Comparison of ENCODE assay signal across 2 cellular contexts in the genomic region with DNA sequence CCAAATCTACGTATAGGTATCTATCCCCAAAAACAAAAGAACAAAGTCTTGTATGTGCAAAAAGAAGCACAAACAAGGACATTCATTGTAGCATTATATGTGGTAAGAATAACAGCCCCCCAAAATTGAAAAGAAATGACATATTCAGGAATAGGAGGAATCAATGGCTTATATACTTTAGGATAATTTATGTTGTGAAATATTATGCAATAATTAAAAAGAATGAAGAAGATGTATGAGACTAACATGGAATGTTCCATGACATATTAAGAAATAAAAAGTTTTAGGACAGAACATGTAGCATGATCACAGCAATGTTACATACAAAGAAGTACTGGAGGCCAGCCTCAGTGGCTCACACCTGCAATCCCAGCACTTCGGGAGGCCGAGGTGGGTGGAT.
A peak's percentile ranks its signal among the peaks of the same experiment; 100 is the strongest.
TF ChIP-seq lines count a peak whose summit lies in the region.

No MANE protein-coding gene starts in this region.

TF ChIP-seq in HepG2, 621 proteins besides CTCF, POLR2A, EP300 and RAD21:
- no peak for TF ChIP-seq DNMT3B (CRISPR knock-in tag; conservative IDR thresholded peaks at IDR 0.05)
- TF ChIP-seq CEBPB (IDR thresholded peaks at IDR 0.05; ENCODE audit: borderline replicate concordance, low read depth, low read length), result peak; percentile 13; the same call in 1 of the 2 replicates

TF ChIP-seq in K562, 482 proteins besides CTCF, POLR2A, EP300 and RAD21:
- TF ChIP-seq, protein P1, sequence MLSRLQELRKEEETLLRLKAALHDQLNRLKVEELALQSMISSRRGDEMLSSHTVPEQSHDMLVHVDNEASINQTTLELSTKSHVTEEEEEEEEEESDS (CRISPR knock-in tag; IDR thresholded peaks at IDR 0.05), result no peak
- TF ChIP-seq CEBPG (CRISPR knock-in tag; IDR thresholded peaks at IDR 0.05), result no peak
- TF ChIP-seq CEBPG (tag; conservative IDR thresholded peaks at IDR 0.05 in 1 of 2, IDR thresholded peaks at IDR 0.05 in 1 of 2), result peak; percentile 29 to 80; a peak in 3 of 4 replicates
- TF ChIP-seq SRF (CRISPR knock-in tag; IDR thresholded peaks at IDR 0.05), result no peak
- TF ChIP-seq CEBPB (tag; IDR thresholded peaks at IDR 0.05), result peak; percentile 53; the same call in 1 of the 2 replicates
